Comparison of ENCODE assay signal across 19 cellular contexts in the genomic region with DNA sequence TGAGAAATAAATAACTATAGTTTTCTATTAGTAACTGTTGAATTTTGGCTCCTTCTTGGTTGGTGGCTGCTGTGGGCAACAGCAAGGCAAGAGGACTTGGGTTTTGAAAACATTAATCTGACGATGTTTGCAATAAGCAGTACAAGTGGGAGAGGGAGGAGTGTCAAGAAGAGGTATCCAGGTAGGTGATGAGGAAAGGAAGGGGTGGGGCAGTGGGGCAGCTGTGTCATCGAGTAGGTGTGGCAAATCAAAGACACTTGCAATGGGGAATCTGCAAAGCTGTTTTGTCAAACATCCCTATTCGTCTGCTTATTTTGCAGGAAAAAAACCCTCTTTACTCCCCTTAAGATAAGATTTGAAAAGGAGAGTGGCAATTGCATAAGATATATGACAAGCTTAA.
"Had no signal": no experiment of that assay in that cellular context is flagged by ENCODE, and none has a peak within 500 bp of the region (broad histone marks: within the 10 kb centered on the region; RNA-seq: fewer than 3 reads in every experiment).

No MANE protein-coding gene starts in this region.

- H3K4me1 ChIP-seq: right atrium auricular region, sigmoid colon, testis, tibial nerve, upper lobe of right lung, vagina had no signal

- H3K4me3 Mint-ChIP-seq: naive thymus-derived CD8-positive, alpha-beta T cell; neural crest cell; stimulated activated naive B cell treated with anti-CD40 and anti-IgM and Interleukin-4, amounts not matched to agents 10 μg/mL and 1 μg/mL and 100 μg/mL, for 72 hours; stimulated activated naive CD8-positive, alpha-beta T cell treated with anti-CD3 and anti-CD28 coated beads, Interleukin-15, amount 100 ng/mL, for 72 hours had no signal

- H3K27ac Mint-ChIP-seq: stimulated activated naive B cell treated with anti-CD40 and anti-IgM and Interleukin-4, amounts not matched to agents 10 μg/mL and 1 μg/mL and 100 μg/mL, for 72 hours; stimulated activated naive CD8-positive, alpha-beta T cell treated with anti-CD3 and anti-CD28 coated beads, Interleukin-15, amount 100 ng/mL, for 72 hours had no signal

- H3K9me3 Mint-ChIP-seq: naive thymus-derived CD8-positive, alpha-beta T cell; neural crest cell; stimulated activated naive B cell treated with anti-CD40 and anti-IgM and Interleukin-4, amounts not matched to agents 10 μg/mL and 1 μg/mL and 100 μg/mL, for 72 hours; stimulated activated naive CD8-positive, alpha-beta T cell treated with anti-CD3 and anti-CD28 coated beads, Interleukin-15, amount 100 ng/mL, for 72 hours had no signal

- H3K4me3 ChIP-seq: coronary artery, gastrocnemius medialis, mucosa of descending colon, right atrium auricular region, sigmoid colon, skin epidermis, testis, tibial nerve, upper lobe of right lung, vagina had no signal

- H3K4me1 Mint-ChIP-seq: naive thymus-derived CD8-positive, alpha-beta T cell; stimulated activated naive B cell treated with anti-CD40 and anti-IgM and Interleukin-4, amounts not matched to agents 10 μg/mL and 1 μg/mL and 100 μg/mL, for 72 hours; stimulated activated naive CD8-positive, alpha-beta T cell treated with anti-CD3 and anti-CD28 coated beads, Interleukin-15, amount 100 ng/mL, for 72 hours had no signal

- H3K36me3 Mint-ChIP-seq: naive thymus-derived CD8-positive, alpha-beta T cell; stimulated activated naive B cell treated with anti-CD40 and anti-IgM and Interleukin-4, amounts not matched to agents 10 μg/mL and 1 μg/mL and 100 μg/mL, for 72 hours had no signal

- DNase-seq: effector CD4-positive, alpha-beta T cell; gastrocnemius medialis; mammary epithelial cell; mucosa of descending colon; naive thymus-derived CD8-positive, alpha-beta T cell; posterior cingulate gyrus; sigmoid colon; stimulated activated CD4-positive, alpha-beta T cell treated with anti-CD3 and anti-CD28 coated beads, Interleukin-2, amount 100 ng/mL, for 24 hours; stimulated activated CD4-positive, alpha-beta T cell treated with anti-CD3 and anti-CD28 coated beads, Interleukin-4, amount 100 ng/mL, for 4 hours; stimulated activated naive B cell treated with anti-CD40 and anti-IgM and Interleukin-4, amounts not matched to agents 10 μg/mL and 1 μg/mL and 100 μg/mL, for 72 hours; stimulated activated naive CD8-positive, alpha-beta T cell treated with anti-CD3 and anti-CD28 coated beads, Interleukin-15, amount 100 ng/mL, for 72 hours; testis; upper lobe of right lung had no signal

- H3K27me3 ChIP-seq: gastrocnemius medialis, right atrium auricular region, sigmoid colon, testis, tibial nerve, upper lobe of right lung, vagina had no signal

- H3K27ac ChIP-seq: coronary artery, gastrocnemius medialis, right atrium auricular region, sigmoid colon, skin epidermis, testis, tibial nerve, upper lobe of right lung, vagina had no signal

- H3K36me3 ChIP-seq: gastrocnemius medialis, right atrium auricular region, sigmoid colon, tibial nerve, upper lobe of right lung, vagina had no signal
